Comparison of ENCODE assay signal across 9 cellular contexts in genomic region chr5:176557846-176558245, GRCh38. TPM values are rescaled to one million over a fixed set of nuclear protein-coding genes. Genes with fewer than 3 reads are reported as not detected.
"Had no signal": no experiment of that assay in that cellular context is flagged by ENCODE, and none has a peak within 500 bp of the region (broad histone marks: within the 10 kb centered on the region; RNA-seq: fewer than 3 reads in every experiment).

No MANE protein-coding gene starts in this region.

- H3K4me3 ChIP-seq: K562 had no signal

- ATAC-seq: HepG2, K562 had no signal

- DNase-seq: IMR-90, KBM-7, KG1 had no signal

- H3K9me3 Mint-ChIP-seq: IgD-negative memory B cell had no signal

- H3K27ac Mint-ChIP-seq: IgD-negative memory B cell had no signal

- H3K9ac ChIP-seq: KMS-11 had no signal

- H3K27ac ChIP-seq: HL-60, KMS-11 had no signal

- H3K4me3 Mint-ChIP-seq: IgD-negative memory B cell had no signal

- H3K4me2 ChIP-seq: KMS-11 had no signal

RNA-seq across cellular contexts. Expression of gene CDHR2, which starts 8.7 kb away (rescaled TPM):
- total RNA-seq: HT1080, IMR-90 had no signal
